Comparison of ENCODE assay signal across 9 cellular contexts in genomic region chr12:131833896-131834641, GRCh38. TPM values are rescaled to one million over a fixed set of nuclear protein-coding genes. Genes with fewer than 3 reads are reported as not detected.
DNase-seq lines count a peak whose midpoint lies in the region; ATAC-seq, FAIRE-seq and TF ChIP-seq lines count a peak whose summit lies in the region.
"Had no signal": no experiment of that assay in that cellular context is flagged by ENCODE, and none has a peak within 500 bp of the region (broad histone marks: within the 10 kb centered on the region; RNA-seq: fewer than 3 reads in every experiment).

No MANE protein-coding gene starts in this region.

- intact Hi-C loops in vagina (cut with DNase I) = no loop called here

- H3K9me3 Mint-ChIP-seq in activated naive CD4-positive, alpha-beta T cell treated with anti-CD3 and anti-CD28 coated beads, Interleukin-2, amount 50 U/mL, for 72 hours = no peaks in the 10 kb centered on the region
- H3K9me3 Mint-ChIP-seq: activated naive CD8-positive, alpha-beta T cell treated with anti-CD3 and anti-CD28 coated beads, Interleukin-2, amount 10 ng/mL, durations not matched to agents 7 days and 5 days had no signal

- DNase-seq in Daoy (ENCODE audit: low read depth) (peak; percentile 38), cardiac fibroblast (ENCODE audit: low read depth in 2 of 2) (peak; percentile 21 to 51), nucleus accumbens (lab: John Stamatoyannopoulos, UW) (peak in 39 of 56 donors; percentile 11 to 87 (median 58)), H54 (ENCODE audit: insufficient read length, low spot score) (no peak), vagina (ENCODE audit: extremely low spot score in 2 of 2) (no peak)
- DNase-seq in activated naive CD4-positive, alpha-beta T cell treated with anti-CD3 and anti-CD28 coated beads, Interleukin-2, amount 50 U/mL, for 72 hours (ENCODE audit: low spot score in 2 of 2) = no peak
- DNase-seq: activated naive CD8-positive, alpha-beta T cell treated with anti-CD3 and anti-CD28 coated beads, Interleukin-2, amount 10 ng/mL, durations not matched to agents 7 days and 5 days had no signal

- no peak overlapping the region for H3K4me3 ChIP-seq in cardiac fibroblast (replicated peaks in 1 of 2; ENCODE audit: low read depth in 2 of 2, low read length in 2 of 2)
- H3K4me3 ChIP-seq in vagina = no peak overlapping the region

- H3K9me3 ChIP-seq in vagina = no peaks in the 10 kb centered on the region

- TF ChIP-seq POLR2A in H54 (IDR thresholded peaks at IDR 0.05; ENCODE audit: low read depth, low read length) (no peak), vagina (IDR thresholded peaks at IDR 0.05) (no peak)

- no peak overlapping the region for H3K27ac ChIP-seq in vagina

- peaks cover 30% of the 10 kb centered on the region for H3K4me1 ChIP-seq in vagina

- no peaks in the 10 kb centered on the region for H3K36me3 Mint-ChIP-seq in activated naive CD4-positive, alpha-beta T cell treated with anti-CD3 and anti-CD28 coated beads, Interleukin-2, amount 50 U/mL, for 72 hours
- H3K36me3 Mint-ChIP-seq: activated naive CD8-positive, alpha-beta T cell treated with anti-CD3 and anti-CD28 coated beads, Interleukin-2, amount 10 ng/mL, durations not matched to agents 7 days and 5 days had no signal

- no peak overlapping the region for H3K27ac Mint-ChIP-seq in activated naive CD4-positive, alpha-beta T cell treated with anti-CD3 and anti-CD28 coated beads, Interleukin-2, amount 50 U/mL, for 72 hours
- H3K27ac Mint-ChIP-seq: activated naive CD8-positive, alpha-beta T cell treated with anti-CD3 and anti-CD28 coated beads, Interleukin-2, amount 10 ng/mL, durations not matched to agents 7 days and 5 days had no signal

- no peak for ATAC-seq in HG03139 (IDR thresholded peaks at IDR 0.05; ENCODE audit: unreplicated experiment)
- no peak for ATAC-seq in activated naive CD4-positive, alpha-beta T cell treated with anti-CD3 and anti-CD28 coated beads, Interleukin-2, amount 50 U/mL, for 72 hours

- no peaks in the 10 kb centered on the region for H3K27me3 ChIP-seq in vagina

- FAIRE-seq in H54 (lab: Jason Lieb, UNC) = no peak

- TF ChIP-seq CTCF in LNCAP (IDR thresholded peaks at IDR 0.05) (peak; percentile 36; the same call in 1 of the 2 replicates), cardiac fibroblast (IDR thresholded peaks at IDR 0.05; ENCODE audit: low read depth, low read length) (peak; percentile 53), vagina (IDR thresholded peaks at IDR 0.05) (no peak)

- H3K36me3 ChIP-seq in vagina = no peaks in the 10 kb centered on the region

RNA-seq across cellular contexts. Expression of gene MMP17, which starts 5.9 kb away (rescaled TPM):
- total RNA-seq in Daoy (2014; rRNA removed; shearing (Covaris generic)) = 3.1 and 11.4 TPM in 2 replicates
- not detected for total RNA-seq in activated naive CD4-positive, alpha-beta T cell treated with anti-CD3 and anti-CD28 coated beads, Interleukin-2, amount 50 U/mL, for 72 hours
- total RNA-seq in vagina = 5.2 TPM

Comparison
In these comparisons a context has a peak if more than half of its experiments do, and no peak if none do; other contexts are left out.
1. DNase-seq: peak in Daoy (single experiment), cardiac fibroblast (2 of 2) and nucleus accumbens (39 of 56); none in H54 (single experiment), activated naive CD4-positive, alpha-beta T cell treated with anti-CD3 and anti-CD28 coated beads, Interleukin-2, amount 50 U/mL, for 72 hours (0 of 2) and vagina (0 of 2).
2. CTCF ChIP-seq: peak in LNCAP (single experiment) and cardiac fibroblast (single experiment); none in vagina (0 of 3).